ENCODE assay signal across 8 cellular contexts in the genomic region with DNA sequence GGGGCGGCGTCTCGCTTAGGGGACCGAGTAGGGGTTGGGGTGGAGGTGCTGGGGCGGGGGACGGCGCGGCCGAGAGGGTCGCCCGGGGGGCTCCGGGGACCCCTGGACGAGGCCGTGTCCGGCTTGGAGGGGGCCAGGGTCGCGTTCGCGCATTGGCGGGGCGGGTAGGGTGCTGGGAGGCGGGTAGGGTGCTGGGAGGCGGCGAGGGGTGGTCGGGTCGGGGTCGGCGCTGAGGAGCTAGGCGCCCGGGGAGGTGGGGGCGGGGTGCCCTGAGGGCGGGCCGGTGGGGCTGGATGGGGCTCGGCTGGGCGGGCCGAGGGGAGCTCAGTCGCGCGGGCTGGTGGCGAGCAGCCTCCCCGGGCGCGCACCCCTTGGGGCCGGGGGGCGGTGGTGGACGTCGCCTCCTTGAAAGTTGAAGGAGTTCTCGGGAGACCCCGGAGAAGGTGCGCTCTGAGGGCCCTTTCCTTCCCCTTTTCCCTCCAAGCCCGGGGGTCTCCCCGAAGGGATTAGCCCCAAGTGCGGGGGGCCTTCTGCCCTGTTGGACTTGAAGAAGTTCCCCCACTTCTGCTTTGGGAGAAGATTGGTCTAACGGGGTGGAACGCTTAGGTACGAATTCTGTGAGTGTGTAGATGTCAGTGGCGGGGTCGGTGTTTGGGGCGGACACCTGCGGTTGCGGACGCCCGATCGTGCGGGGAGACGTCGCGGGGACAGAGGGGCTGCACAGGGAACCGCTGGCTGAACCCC. TPM values are rescaled to one million over a fixed set of nuclear protein-coding genes. Genes with fewer than 3 reads are reported as not detected.
DNase-seq lines count a peak whose midpoint lies in the region; ATAC-seq and TF ChIP-seq lines count a peak whose summit lies in the region.

No MANE protein-coding gene starts in this region.

- in situ Hi-C loops in transverse colon (cut with MboI; ENCODE audit: low pct_ligation_motif_present in 1 of 4, low pct_unique_long_range_greater_than_20kb in 1 of 4, low sequenced_read_pairs in 3 of 4): loop anchor here in 2 of 4 donors (10.0 to 25.0 kb wide), 2 partner anchors 138 to 304 kb away; partner anchors contain the start of gene LRRC28 (in 1 of the 2)

- H3K27ac Mint-ChIP-seq in endodermal cell (peak overlapping the region; percentile 72), mesothelial cell of epicardium (peak overlapping the region; percentile 98)

- no peak for TF ChIP-seq EP300 in transverse colon (IDR thresholded peaks at IDR 0.05; ENCODE audit: low read depth)

- H3K9me3 ChIP-seq in endodermal cell (ENCODE audit: control insufficient read depth, low read length) (no peaks in the 10 kb centered on the region), transverse colon (no peaks in the 10 kb centered on the region)

- H3K27me3 Mint-ChIP-seq in endodermal cell (ENCODE audit: insufficient read depth) (peaks cover 7% of the 10 kb centered on the region), mesothelial cell of epicardium (ENCODE audit: low read depth) (peaks cover 7% of the 10 kb centered on the region)

- TF ChIP-seq POLR2A in transverse colon (IDR thresholded peaks at IDR 0.05): no peak

- H3K9ac ChIP-seq in endodermal cell (ENCODE audit: extremely low read depth, low read length, poor library complexity, severe bottlenecking): peak overlapping the region; percentile 76

- H3K9me3 Mint-ChIP-seq in endodermal cell (no peaks in the 10 kb centered on the region), mesothelial cell of epicardium (no peaks in the 10 kb centered on the region)

- H3K27me3 ChIP-seq in endodermal cell (ENCODE audit: control insufficient read depth, insufficient read depth, low read length, poor library complexity, severe bottlenecking) (no peaks in the 10 kb centered on the region), transverse colon (no peaks in the 10 kb centered on the region)

- H3K36me3 Mint-ChIP-seq in endodermal cell (ENCODE audit: low read depth): no peaks in the 10 kb centered on the region
- H3K36me3 Mint-ChIP-seq in mesothelial cell of epicardium: no peaks in the 10 kb centered on the region

- TF ChIP-seq CTCF in endodermal cell (conservative IDR thresholded peaks at IDR 0.05) (no peak), mesothelial cell of epicardium (IDR thresholded peaks at IDR 0.05; ENCODE audit: unreplicated experiment) (no peak), transverse colon (IDR thresholded peaks at IDR 0.05) (no peak)

- 0% methylated on average over 1 to 60 of the region's 69 CpGs for WGBS in endodermal cell (ENCODE audit: insufficient coverage in 1 of 2, insufficient read length in 1 of 2), 2 experiments
- 0% methylated on average over 36 of the region's 69 CpGs; no CpG with 5 or more reads in 1 of the 2 donors for WGBS in transverse colon (ENCODE audit: low coverage in 1 of 2), 2 donors

- intact Hi-C loops in transverse colon (cut with DNase I; ENCODE audit: low total_unique reads): no loop called here

- H3K4me3 ChIP-seq in endodermal cell (ENCODE audit: low read length) (peak overlapping the region; percentile 96), transverse colon (peak overlapping the region; percentile 66 to 91 (median 89))

- H3K4me1 ChIP-seq in endodermal cell (ENCODE audit: control insufficient read depth, insufficient read depth, low read length) (no peaks in the 10 kb centered on the region), transverse colon (peaks cover 7 to 39% (median 22%) of the 10 kb centered on the region in 4 donors)

- peak overlapping the region; percentile 65 for H3K27ac ChIP-seq in endodermal cell (ENCODE audit: low read depth, low read length)
- peak overlapping the region; percentile 92 to 99 (median 98) for H3K27ac ChIP-seq in transverse colon

- H3K4me3 Mint-ChIP-seq in endodermal cell (peak overlapping the region; percentile 92), mesothelial cell of epicardium (peak overlapping the region; percentile 100)

- H3K4me1 Mint-ChIP-seq in endodermal cell: peaks cover 23% of the 10 kb centered on the region
- H3K4me1 Mint-ChIP-seq in mesothelial cell of epicardium: peaks cover 29% of the 10 kb centered on the region

- ATAC-seq in HG02943 (IDR thresholded peaks at IDR 0.05; ENCODE audit: low read depth, unreplicated experiment) (peak; percentile 3), HG03045 (IDR thresholded peaks at IDR 0.05; ENCODE audit: unreplicated experiment) (no peak)

- DNase-seq in CD1c-positive myeloid dendritic cell (ENCODE audit: extremely low spot score): peak; percentile 61
- peak; percentile 63 for DNase-seq in UCSD-AML1 (lab: John Stamatoyannopoulos, UW; ENCODE audit: unreplicated experiment)
- peak; percentile 72 for DNase-seq in endodermal cell
- peak; percentile 29 to 53 for DNase-seq in mesothelial cell of epicardium (ENCODE audit: low spot score in 2 of 2, unreplicated experiment in 2 of 2)
- DNase-seq in transverse colon: peak; percentile 41
- DNase-seq in NCI-H345 treated with DMSO at 0.1 percent for 48 hours (lab: John Stamatoyannopoulos, UW; ENCODE audit: unreplicated experiment): no peak

- H3K36me3 ChIP-seq in endodermal cell (ENCODE audit: control insufficient read depth, insufficient read depth, low read length) (no peaks in the 10 kb centered on the region), transverse colon (no peaks in the 10 kb centered on the region)

RNA-seq across cellular contexts. Expression of gene MEF2A, which starts 0.5 kb away (rescaled TPM):
- total RNA-seq in endodermal cell: 10 to 100 TPM; 23.5 to 28.6 TPM
- polyA plus RNA-seq in endodermal cell (2013, experiment 1 of 2): 26.4 TPM
- 27.9 TPM for polyA plus RNA-seq in endodermal cell (2013, experiment 2 of 2)
- 35.4 to 39.1 TPM (median 36.0 TPM) in 3 replicates for total RNA-seq in mesothelial cell of epicardium
- total RNA-seq in transverse colon: 10 to 100 TPM; 37.4 to 62.5 (median 51.8) TPM
